In genomic region chr16:50204426-50205108, GRCh38 we compare ENCODE assay signal across 1 cellular context.
TF ChIP-seq lines count a peak whose summit lies in the region.

No MANE protein-coding gene starts in this region.

TF ChIP-seq in GM12878, 131 proteins besides CTCF, POLR2A, EP300 and RAD21 (continued from another document):
- TF ChIP-seq ZNF592 (IDR thresholded peaks at IDR 0.05) (no peak), SIN3A (IDR thresholded peaks at IDR 0.05; ENCODE audit: low read depth, low read length) (no peak), ZSCAN29 (IDR thresholded peaks at IDR 0.05) (no peak), KAT2A (conservative IDR thresholded peaks at IDR 0.05; ENCODE audit: control insufficient read depth, low read depth, low read length) (no peak), ZBTB4 (CRISPR knock-in tag; IDR thresholded peaks at IDR 0.05) (no peak), RELB (IDR thresholded peaks at IDR 0.05; ENCODE audit: low read depth) (no peak), IKZF2 (IDR thresholded peaks at IDR 0.05) (no peak), MTA3 (IDR thresholded peaks at IDR 0.05; ENCODE audit: borderline replicate concordance, low read length) (no peak), EGR1 (IDR thresholded peaks at IDR 0.05; ENCODE audit: borderline replicate concordance in 1 of 2, low read depth in 2 of 2, low read length in 2 of 2) (no peak), EED (IDR thresholded peaks at IDR 0.05; ENCODE audit: low read depth) (no peak), CBX3 (IDR thresholded peaks at IDR 0.05; ENCODE audit: borderline replicate concordance, low read depth) (no peak), CEBPB (IDR thresholded peaks at IDR 0.05; ENCODE audit: borderline replicate concordance in 1 of 2, low read depth in 2 of 2, low read length in 2 of 2) (no peak), MTA2 (IDR thresholded peaks at IDR 0.05; ENCODE audit: low read depth) (no peak), NFIC (IDR thresholded peaks at IDR 0.05; ENCODE audit: low read depth, low read length) (no peak), POU2F2 (IDR thresholded peaks at IDR 0.05; ENCODE audit: borderline replicate concordance, low read depth, low read length) (no peak), RFX5 (IDR thresholded peaks at IDR 0.05; ENCODE audit: low read depth, low read length) (no peak), ZNF207 (IDR thresholded peaks at IDR 0.05; ENCODE audit: borderline replicate concordance) (no peak), SMARCA5 (IDR thresholded peaks at IDR 0.05) (no peak)
